9 cellular contexts compared by ENCODE assay signal in genomic region chr1:41418868-41419583, GRCh38. TPM values are rescaled to one million over a fixed set of nuclear protein-coding genes. Genes with fewer than 3 reads are reported as not detected.
DNase-seq lines count a peak whose midpoint lies in the region; ATAC-seq and TF ChIP-seq lines count a peak whose summit lies in the region.
"Had no signal": no experiment of that assay in that cellular context is flagged by ENCODE, and none has a peak within 500 bp of the region (broad histone marks: within the 10 kb centered on the region; RNA-seq: fewer than 3 reads in every experiment).

No MANE protein-coding gene starts in this region.

- peaks cover 7% of the 10 kb centered on the region for H3K27me3 Mint-ChIP-seq in activated T-cell treated with anti-CD3 and anti-CD28 coated beads, Interleukin-2, amount 50 U/mL, for 24 hours
- H3K27me3 Mint-ChIP-seq in activated CD8-positive, alpha-beta T cell treated with anti-CD3 and anti-CD28 coated beads, Interleukin-2, amount 10 ng/mL, durations not matched to agents 7 days and 5 days (ENCODE audit: low read depth): no peaks in the 10 kb centered on the region

- H3K4me1 ChIP-seq in NT2/D1 (ENCODE audit: insufficient read depth, insufficient read length) (peaks cover 13% of the 10 kb centered on the region), esophagus squamous epithelium (peaks cover 4 to 65% (median 19%) of the 10 kb centered on the region in 3 donors), psoas muscle (peaks cover 41% of the 10 kb centered on the region)

- H3K4me1 Mint-ChIP-seq in activated T-cell treated with anti-CD3 and anti-CD28 coated beads, Interleukin-2, amount 50 U/mL, for 24 hours (ENCODE audit: low read depth): no peaks in the 10 kb centered on the region
- H3K4me1 Mint-ChIP-seq in activated CD8-positive, alpha-beta T cell treated with anti-CD3 and anti-CD28 coated beads, Interleukin-2, amount 10 ng/mL, durations not matched to agents 7 days and 5 days (ENCODE audit: low read depth): no peaks in the 10 kb centered on the region

- TF ChIP-seq POLR2A in esophagus squamous epithelium (IDR thresholded peaks at IDR 0.05): no peak

- WGBS in esophagus squamous epithelium, 2 donors: 47 to 50% methylated on average over 2 to 6 of the region's 16 CpGs
- 13 to 23% (median 20%) methylated on average over 16 of the region's 16 CpGs for WGBS in psoas muscle, 3 donors

- POLR2A ChIA-PET in activated CD8-positive, alpha-beta T cell treated with anti-CD3 and anti-CD28 coated beads, Interleukin-2, amount 10 ng/mL, durations not matched to agents 7 days and 5 days (lab: Charles Lee): no interaction called here

- no peak overlapping the region for H3K4me3 ChIP-seq in NT2/D1 (ENCODE audit: insufficient read length, low read depth)
- no peak overlapping the region for H3K4me3 ChIP-seq in esophagus squamous epithelium
- H3K4me3 ChIP-seq in psoas muscle: no peak overlapping the region

- H3K27ac Mint-ChIP-seq in activated T-cell treated with anti-CD3 and anti-CD28 coated beads, Interleukin-2, amount 50 U/mL, for 24 hours: no peak overlapping the region
- no peak overlapping the region for H3K27ac Mint-ChIP-seq in activated CD8-positive, alpha-beta T cell treated with anti-CD3 and anti-CD28 coated beads, Interleukin-2, amount 10 ng/mL, durations not matched to agents 7 days and 5 days

- H3K27ac ChIP-seq in esophagus squamous epithelium (peak overlapping the region; percentile 83 to 93 (median 92)), psoas muscle (peak overlapping the region; percentile 93)

- no peak overlapping the region for H3K4me3 Mint-ChIP-seq in activated T-cell treated with anti-CD3 and anti-CD28 coated beads, Interleukin-2, amount 50 U/mL, for 24 hours
- H3K4me3 Mint-ChIP-seq in activated CD8-positive, alpha-beta T cell treated with anti-CD3 and anti-CD28 coated beads, Interleukin-2, amount 10 ng/mL, durations not matched to agents 7 days and 5 days: no peak overlapping the region

- TF ChIP-seq CTCF in esophagus squamous epithelium (IDR thresholded peaks at IDR 0.05) (peak in 2 of 6 experiments; percentile 13 to 35), psoas muscle (IDR thresholded peaks at IDR 0.05) (peak; percentile 17)

- no peaks in the 10 kb centered on the region for H3K9me3 Mint-ChIP-seq in activated T-cell treated with anti-CD3 and anti-CD28 coated beads, Interleukin-2, amount 50 U/mL, for 24 hours
- H3K9me3 Mint-ChIP-seq in activated CD8-positive, alpha-beta T cell treated with anti-CD3 and anti-CD28 coated beads, Interleukin-2, amount 10 ng/mL, durations not matched to agents 7 days and 5 days (ENCODE audit: insufficient read depth): no peaks in the 10 kb centered on the region

- H3K27me3 ChIP-seq in NT2/D1 (ENCODE audit: insufficient read depth, insufficient read length): no peaks in the 10 kb centered on the region
- H3K27me3 ChIP-seq in esophagus squamous epithelium: no peaks in the 10 kb centered on the region
- no peaks in the 10 kb centered on the region for H3K27me3 ChIP-seq in psoas muscle (ENCODE audit: insufficient read depth in 3 of 3, low read length in 2 of 3)

- peak overlapping the region; percentile 45 for H3K9ac ChIP-seq in NT2/D1 (ENCODE audit: insufficient read length, low read depth)

- H3K36me3 Mint-ChIP-seq in activated T-cell treated with anti-CD3 and anti-CD28 coated beads, Interleukin-2, amount 50 U/mL, for 24 hours (ENCODE audit: low read depth): no peaks in the 10 kb centered on the region
- no peaks in the 10 kb centered on the region for H3K36me3 Mint-ChIP-seq in activated CD8-positive, alpha-beta T cell treated with anti-CD3 and anti-CD28 coated beads, Interleukin-2, amount 10 ng/mL, durations not matched to agents 7 days and 5 days (ENCODE audit: low read depth)

- DNase-seq in DMS53 treated with DMSO at 0.1 percent for 48 hours (lab: John Stamatoyannopoulos, UW; ENCODE audit: unreplicated experiment): peak; percentile 56
- DNase-seq in NT2/D1 (ENCODE audit: low read depth, low spot score): no peak
- peak; percentile 7 for DNase-seq in esophagus squamous epithelium (lab: John Stamatoyannopoulos, UW)
- peak; percentile 95 to 97 for DNase-seq in psoas muscle
- no peak for DNase-seq in activated T-cell treated with anti-CD3 and anti-CD28 coated beads, Interleukin-2, amount 50 U/mL, for 24 hours
- DNase-seq in activated CD8-positive, alpha-beta T cell treated with anti-CD3 and anti-CD28 coated beads, Interleukin-2, amount 10 ng/mL, durations not matched to agents 7 days and 5 days: no peak
- no peak for DNase-seq in putamen (ENCODE audit: low spot score)

- intact Hi-C loops in esophagus squamous epithelium (cut with DNase I) (loop anchor here (5.0 kb wide), 1 partner anchor 152 kb away; no protein-coding TSS in a partner anchor), psoas muscle (cut with DNase I) (loop anchor here (2.0 to 5.0 kb wide), 4 partner anchors 58 to 152 kb away; partner anchors contain the start of gene FOXO6 (in 1 of the 2))

- CTCF ChIA-PET in activated CD8-positive, alpha-beta T cell treated with anti-CD3 and anti-CD28 coated beads, Interleukin-2, amount 10 ng/mL, durations not matched to agents 7 days and 5 days (lab: Charles Lee): interaction anchor here (1.6 to 3.6 kb wide), 3 partner anchors 96 to 157 kb away, joined by 4 to 28 read pairs (median 9); no protein-coding TSS in a partner anchor

- H3K9me3 ChIP-seq in NT2/D1 (ENCODE audit: insufficient read depth, low read length) (no peaks in the 10 kb centered on the region), esophagus squamous epithelium (no peaks in the 10 kb centered on the region), psoas muscle (no peaks in the 10 kb centered on the region)

- ATAC-seq in psoas muscle (peak; percentile 86 to 89 (median 87)), HG02884 (IDR thresholded peaks at IDR 0.05; ENCODE audit: unreplicated experiment) (no peak)
- no peak for ATAC-seq in activated CD8-positive, alpha-beta T cell treated with anti-CD3 and anti-CD28 coated beads, Interleukin-2, amount 10 ng/mL, durations not matched to agents 7 days and 5 days

- no peaks in the 10 kb centered on the region for H3K36me3 ChIP-seq in NT2/D1 (ENCODE audit: insufficient read depth, insufficient read length, low read length)
- no peaks in the 10 kb centered on the region for H3K36me3 ChIP-seq in esophagus squamous epithelium
- no peaks in the 10 kb centered on the region for H3K36me3 ChIP-seq in psoas muscle (ENCODE audit: insufficient read depth in 1 of 2, low read depth in 1 of 2)

RNA-seq across cellular contexts. Expression of gene FOXO6, which starts 57.8 kb away (rescaled TPM):
- under 1 TPM in 3 of 4 donors, not detected in 1; 0.18 to 0.53 (median 0.38) TPM for total RNA-seq in esophagus squamous epithelium
- 1 to 10 TPM in 3 of 4 donors, under 1 TPM in 1; 0.84 to 8.6 (median 3.3) TPM for total RNA-seq in psoas muscle
- polyA plus RNA-seq in psoas muscle: under 1 TPM; 0.42 to 0.88 (median 0.44) TPM
- total RNA-seq in activated CD8-positive, alpha-beta T cell treated with anti-CD3 and anti-CD28 coated beads, Interleukin-2, amount 10 ng/mL, durations not matched to agents 7 days and 5 days: under 1 TPM; 0.24 to 0.31 TPM
- total RNA-seq: T-helper 2 cell treated with Interferon-gamma antibody and Interleukin-4, amounts not matched to agents 100 ng/mL and 5 ng/mL, for 36 hours had no signal

Comparison
In these comparisons a context has a peak if more than half of its experiments do, and no peak if none do; other contexts are left out.
1. DNase-seq: peak in DMS53 treated with DMSO at 0.1 percent for 48 hours (single experiment), esophagus squamous epithelium (single experiment) and psoas muscle (2 of 2); none in NT2/D1 (single experiment), activated T-cell treated with anti-CD3 and anti-CD28 coated beads, Interleukin-2, amount 50 U/mL, for 24 hours (single experiment), activated CD8-positive, alpha-beta T cell treated with anti-CD3 and anti-CD28 coated beads, Interleukin-2, amount 10 ng/mL, durations not matched to agents 7 days and 5 days (single experiment) and putamen (single experiment).
2. ATAC-seq: peak in psoas muscle (4 of 4); none in activated CD8-positive, alpha-beta T cell treated with anti-CD3 and anti-CD28 coated beads, Interleukin-2, amount 10 ng/mL, durations not matched to agents 7 days and 5 days (single experiment) and HG02884 (single experiment).